In the genomic region with DNA sequence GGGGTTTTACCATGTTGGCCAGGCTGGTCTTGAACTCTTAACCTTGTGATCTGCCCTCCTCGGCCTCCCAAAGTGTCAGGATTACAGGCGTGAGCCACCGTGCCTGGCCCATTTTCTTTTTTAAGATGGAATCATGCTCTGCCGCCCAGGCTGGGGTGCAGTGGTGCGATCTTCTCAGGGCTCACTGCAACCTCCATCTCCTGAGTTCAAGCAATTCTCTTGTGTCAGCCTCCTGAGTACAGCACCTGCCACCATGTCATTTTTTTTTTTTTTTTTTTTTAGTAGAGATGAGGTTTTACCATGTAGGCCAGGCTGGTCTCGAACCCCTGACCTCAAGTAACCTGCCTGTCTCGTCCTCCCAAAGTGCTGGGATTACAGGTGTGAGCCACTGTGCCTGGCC, we compare ENCODE assay signal across 8 cellular contexts.
A peak's percentile ranks its signal among the peaks of the same experiment; 100 is the strongest.
DNase-seq lines count a peak whose midpoint lies in the region; ATAC-seq and TF ChIP-seq lines count a peak whose summit lies in the region.
"Not testable (repeated sequence)": the region's sequence is repeated elsewhere in the genome, so short reads cannot be mapped to it uniquely, and the experiment has no call there.

No MANE protein-coding gene starts in this region.

- H4K20me1 ChIP-seq in OCI-LY1 (ENCODE audit: insufficient read depth, low read length) = not testable (repeated sequence)

- ATAC-seq in GM18502 (IDR thresholded peaks at IDR 0.05; ENCODE audit: poor library complexity, unreplicated experiment) (peak; percentile 3), GM19043 (IDR thresholded peaks at IDR 0.05; ENCODE audit: low read depth, unreplicated experiment) (peak; percentile 2), GM21528 (IDR thresholded peaks at IDR 0.05; ENCODE audit: low FRiP score, unreplicated experiment) (peak; percentile 2), HG02798 (IDR thresholded peaks at IDR 0.05; ENCODE audit: poor library complexity, unreplicated experiment) (peak; percentile 1), HG03354 (IDR thresholded peaks at IDR 0.05; ENCODE audit: poor library complexity, severe bottlenecking, unreplicated experiment) (peak; percentile 9)
- ATAC-seq in memory B cell (ENCODE audit: low read depth) = not testable (repeated sequence)
- ATAC-seq in stimulated activated naive B cell treated with anti-CD40 and anti-IgM and Interleukin-4, amounts not matched to agents 10 μg/mL and 1 μg/mL and 100 μg/mL, for 72 hours (replicated peaks) = peak in 1 of 2 donors; percentile 10

- peak overlapping the region; percentile 29; the same call in 1 of the 2 replicates for H3K4me2 ChIP-seq in OCI-LY1 (ENCODE audit: low read length)

- not testable (repeated sequence) for TF ChIP-seq CTCF in OCI-LY1 (IDR thresholded peaks at IDR 0.05; ENCODE audit: low read length)

- H3K9me3 Mint-ChIP-seq in memory B cell; stimulated activated naive B cell treated with anti-CD40 and anti-IgM and Interleukin-4, amounts not matched to agents 10 μg/mL and 1 μg/mL and 100 μg/mL, for 72 hours: not testable (repeated sequence)

- H3K36me3 ChIP-seq in OCI-LY1 (ENCODE audit: insufficient read depth, low read length) = not testable (repeated sequence)

- H3K27ac ChIP-seq in OCI-LY1 (ENCODE audit: low read depth, low read length, poor library complexity, severe bottlenecking) = peak overlapping the region; percentile 95

- H3K79me2 ChIP-seq in OCI-LY1 (ENCODE audit: insufficient read depth, low read length) = peaks cover 41% of the 10 kb centered on the region

- H3K4me3 ChIP-seq in OCI-LY1 (ENCODE audit: low read depth, low read length, poor library complexity, severe bottlenecking) = not testable (repeated sequence)

- H3K36me3 Mint-ChIP-seq in memory B cell; stimulated activated naive B cell treated with anti-CD40 and anti-IgM and Interleukin-4, amounts not matched to agents 10 μg/mL and 1 μg/mL and 100 μg/mL, for 72 hours: not testable (repeated sequence)

- DNase-seq in memory B cell (ENCODE audit: low spot score in 2 of 2); stimulated activated naive B cell treated with anti-CD40 and anti-IgM and Interleukin-4, amounts not matched to agents 10 μg/mL and 1 μg/mL and 100 μg/mL, for 72 hours: not testable (repeated sequence)

- H3K9me2 ChIP-seq in OCI-LY1 (ENCODE audit: low read depth, low read length) = not testable (repeated sequence)

- H3K27me3 ChIP-seq in OCI-LY1 (ENCODE audit: insufficient read depth, low read length) = not testable (repeated sequence)

- H3K4me1 Mint-ChIP-seq in memory B cell = peaks cover 59% of the 10 kb centered on the region
- H3K4me1 Mint-ChIP-seq in stimulated activated naive B cell treated with anti-CD40 and anti-IgM and Interleukin-4, amounts not matched to agents 10 μg/mL and 1 μg/mL and 100 μg/mL, for 72 hours = peaks cover 46 to 87% of the 10 kb centered on the region in 2 donors

- not testable (repeated sequence) for H3K27me3 Mint-ChIP-seq in memory B cell; stimulated activated naive B cell treated with anti-CD40 and anti-IgM and Interleukin-4, amounts not matched to agents 10 μg/mL and 1 μg/mL and 100 μg/mL, for 72 hours

- not testable (repeated sequence) for H3K9me3 ChIP-seq in OCI-LY1 (ENCODE audit: low read length)

- H3F3A ChIP-seq in OCI-LY1 (ENCODE audit: insufficient read depth, low read length) = not testable (repeated sequence)

- peak overlapping the region; percentile 68 for H3K27ac Mint-ChIP-seq in memory B cell
- H3K27ac Mint-ChIP-seq in stimulated activated naive B cell treated with anti-CD40 and anti-IgM and Interleukin-4, amounts not matched to agents 10 μg/mL and 1 μg/mL and 100 μg/mL, for 72 hours = peak overlapping the region; percentile 81

- peaks cover 100% of the 10 kb centered on the region for H3K4me1 ChIP-seq in OCI-LY1 (ENCODE audit: insufficient read depth, low read length, severe bottlenecking)

- H3K4me3 Mint-ChIP-seq in memory B cell = peak overlapping the region; percentile 54
- peak overlapping the region in 1 of 2 donors; percentile 43 for H3K4me3 Mint-ChIP-seq in stimulated activated naive B cell treated with anti-CD40 and anti-IgM and Interleukin-4, amounts not matched to agents 10 μg/mL and 1 μg/mL and 100 μg/mL, for 72 hours

- H3K9ac ChIP-seq in OCI-LY1 (ENCODE audit: low read length) = not testable (repeated sequence)

- H2AFZ ChIP-seq in OCI-LY1 (ENCODE audit: low read length) = not testable (repeated sequence)
